ENCODE assay signal across 11 cellular contexts in the genomic region with DNA sequence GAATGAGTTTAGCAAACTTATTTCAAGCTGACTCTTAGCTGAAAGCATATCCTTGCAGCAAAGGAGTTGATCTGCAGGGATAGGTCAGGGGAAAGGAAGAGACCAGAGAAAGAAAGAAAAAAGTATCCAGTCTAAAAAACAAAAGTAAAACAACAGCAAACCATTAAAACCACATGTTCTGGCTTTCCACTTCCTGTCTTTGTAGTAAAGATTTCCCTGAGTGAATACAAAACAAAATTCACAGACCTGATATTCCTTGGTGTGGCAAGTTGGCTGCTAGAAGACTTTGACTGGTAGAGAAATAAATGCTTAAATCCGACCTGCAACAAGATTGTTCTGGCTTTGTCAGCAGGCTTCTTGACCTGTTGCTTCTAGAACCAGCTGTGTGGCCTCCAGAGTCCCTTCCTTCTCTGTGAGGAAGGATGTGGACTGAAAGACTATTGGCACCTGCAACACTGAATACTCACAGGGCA. TPM values are rescaled to one million over a fixed set of nuclear protein-coding genes. Genes with fewer than 3 reads are reported as not detected.
A peak's percentile ranks its signal among the peaks of the same experiment; 100 is the strongest.
DNase-seq lines count a peak whose midpoint lies in the region; ATAC-seq, FAIRE-seq and TF ChIP-seq lines count a peak whose summit lies in the region.
"Had no signal": no experiment of that assay in that cellular context is flagged by ENCODE, and none has a peak within 500 bp of the region (broad histone marks: within the 10 kb centered on the region; RNA-seq: fewer than 3 reads in every experiment).

No MANE protein-coding gene starts in this region.

- no peak for DNase-seq in activated T-cell treated with anti-CD3 and anti-CD28 coated beads, Interleukin-2, amount 50 U/mL, for 24 hours
- DNase-seq in activated T-cell treated with anti-CD3 and anti-CD28 coated beads, Interleukin-2, amount 50 U/mL, for 48 hours: no peak
- DNase-seq in OCI-M1 (lab: John Stamatoyannopoulos, UW) (peak; percentile 67), endothelial cell of umbilical vein (ENCODE audit: low read depth, low spot score) (peak; percentile 40), A172 (ENCODE audit: low spot score) (no peak)
- DNase-seq in stimulated activated naive B cell treated with anti-CD40 and anti-IgM and Interleukin-4, amounts not matched to agents 10 μg/mL and 1 μg/mL and 100 μg/mL, for 72 hours: no peak
- DNase-seq: caudate nucleus, foreskin keratinocyte, NCI-H446 treated with DMSO at 0.1 percent for 48 hours had no signal

- peaks cover 5% of the 10 kb centered on the region for H3K4me1 ChIP-seq in endothelial cell of umbilical vein (ENCODE audit: control insufficient read depth, extremely low read depth, insufficient read depth, low read length)
- H3K4me1 ChIP-seq: foreskin keratinocyte had no signal

- H3K9me1 ChIP-seq in endothelial cell of umbilical vein (replicated peaks; ENCODE audit: control insufficient read depth, extremely low read depth, insufficient read depth, low read length): no peaks in the 10 kb centered on the region

- H3K9me3 Mint-ChIP-seq in activated T-cell treated with anti-CD3 and anti-CD28 coated beads, Interleukin-2, amount 50 U/mL, for 24 hours: no peaks in the 10 kb centered on the region
- peaks cover 0 to 4% of the 10 kb centered on the region in 2 donors for H3K9me3 Mint-ChIP-seq in stimulated activated naive B cell treated with anti-CD40 and anti-IgM and Interleukin-4, amounts not matched to agents 10 μg/mL and 1 μg/mL and 100 μg/mL, for 72 hours

- no peak overlapping the region for H3K9ac ChIP-seq in endothelial cell of umbilical vein (replicated peaks; ENCODE audit: extremely low read depth, insufficient read depth, low read length)

- H2AFZ ChIP-seq in endothelial cell of umbilical vein (ENCODE audit: low read depth, low read length): peak overlapping the region; percentile 59

- no peaks in the 10 kb centered on the region for H3K27me3 Mint-ChIP-seq in activated T-cell treated with anti-CD3 and anti-CD28 coated beads, Interleukin-2, amount 50 U/mL, for 24 hours
- H3K27me3 Mint-ChIP-seq in stimulated activated naive B cell treated with anti-CD40 and anti-IgM and Interleukin-4, amounts not matched to agents 10 μg/mL and 1 μg/mL and 100 μg/mL, for 72 hours: no peaks in the 10 kb centered on the region

- H3K9me3 ChIP-seq in endothelial cell of umbilical vein (replicated peaks; ENCODE audit: control insufficient read depth, insufficient read depth, low read length): no peaks in the 10 kb centered on the region

- no peak for ATAC-seq in stimulated activated naive B cell treated with anti-CD40 and anti-IgM and Interleukin-4, amounts not matched to agents 10 μg/mL and 1 μg/mL and 100 μg/mL, for 72 hours (replicated peaks)
- ATAC-seq in HG02588 (IDR thresholded peaks at IDR 0.05; ENCODE audit: unreplicated experiment) (no peak), HG02885 (IDR thresholded peaks at IDR 0.05; ENCODE audit: poor library complexity, unreplicated experiment) (no peak)

- H3K36me3 ChIP-seq in endothelial cell of umbilical vein (ENCODE audit: control insufficient read depth in 2 of 2, extremely low read depth in 1 of 2, insufficient read depth in 2 of 2, low read length in 2 of 2): no peaks in the 10 kb centered on the region

- H3K36me3 Mint-ChIP-seq in activated T-cell treated with anti-CD3 and anti-CD28 coated beads, Interleukin-2, amount 50 U/mL, for 24 hours (ENCODE audit: low read depth): no peaks in the 10 kb centered on the region
- H3K36me3 Mint-ChIP-seq in stimulated activated naive B cell treated with anti-CD40 and anti-IgM and Interleukin-4, amounts not matched to agents 10 μg/mL and 1 μg/mL and 100 μg/mL, for 72 hours: peaks cover 0 to 4% of the 10 kb centered on the region in 2 donors

- dilution Hi-C loops in endothelial cell of umbilical vein (cut with MboI; ENCODE audit: extremely low pct_ligation_motif_present, low sequenced_read_pairs): no loop called here

- TF ChIP-seq CTCF in endothelial cell of umbilical vein (IDR thresholded peaks at IDR 0.05; ENCODE audit: extremely low read depth in 1 of 2, insufficient read depth in 1 of 2, low read depth in 1 of 2, low read length in 2 of 2): no peak

- no peaks in the 10 kb centered on the region for H4K20me1 ChIP-seq in endothelial cell of umbilical vein (replicated peaks; ENCODE audit: control insufficient read depth, extremely low read depth, insufficient read depth, low read length)

- H3K4me2 ChIP-seq in endothelial cell of umbilical vein (ENCODE audit: insufficient read depth, low read length): no peak overlapping the region

- H3K27ac Mint-ChIP-seq in activated T-cell treated with anti-CD3 and anti-CD28 coated beads, Interleukin-2, amount 50 U/mL, for 24 hours: peak overlapping the region; percentile 82
- peak overlapping the region; percentile 95 for H3K27ac Mint-ChIP-seq in stimulated activated naive B cell treated with anti-CD40 and anti-IgM and Interleukin-4, amounts not matched to agents 10 μg/mL and 1 μg/mL and 100 μg/mL, for 72 hours

- TF ChIP-seq POLR2A in endothelial cell of umbilical vein (IDR thresholded peaks at IDR 0.05; ENCODE audit: low read depth, low read length): no peak

- H3K4me3 ChIP-seq in endothelial cell of umbilical vein (replicated peaks in 1 of 3; ENCODE audit: insufficient read depth in 1 of 3, low read depth in 1 of 3, low read length in 3 of 3): no peak overlapping the region

- intact Hi-C loops in endothelial cell of umbilical vein (cut with micrococcal nuclease): no loop called here

- POLR2A ChIA-PET in endothelial cell of umbilical vein (lab: Charles Lee): interaction anchor here (0.6 kb wide), 1 partner anchor 44 kb away, joined by 5 read pairs; no protein-coding TSS in a partner anchor

- no peak overlapping the region for H3K27ac ChIP-seq in endothelial cell of umbilical vein (ENCODE audit: insufficient read depth, low read depth, low read length)
- H3K27ac ChIP-seq: foreskin keratinocyte had no signal

- no peaks in the 10 kb centered on the region for H3K79me2 ChIP-seq in endothelial cell of umbilical vein (ENCODE audit: control insufficient read depth, insufficient read depth, low read length)

- no peaks in the 10 kb centered on the region for H3K27me3 ChIP-seq in endothelial cell of umbilical vein (ENCODE audit: control insufficient read depth in 2 of 2, insufficient read depth in 2 of 2, low read length in 2 of 2)
- H3K27me3 ChIP-seq: foreskin keratinocyte had no signal

- peaks cover 68% of the 10 kb centered on the region for H3K4me1 Mint-ChIP-seq in activated T-cell treated with anti-CD3 and anti-CD28 coated beads, Interleukin-2, amount 50 U/mL, for 24 hours (ENCODE audit: low read depth)
- H3K4me1 Mint-ChIP-seq in stimulated activated naive B cell treated with anti-CD40 and anti-IgM and Interleukin-4, amounts not matched to agents 10 μg/mL and 1 μg/mL and 100 μg/mL, for 72 hours: peaks cover 46 to 68% of the 10 kb centered on the region in 2 donors

- BruUV-seq in endothelial cell of umbilical vein (replicated peaks; lab: Mats Ljungman, UMichigan): no TSS peak

- peak overlapping the region; percentile 54 for H3K4me3 Mint-ChIP-seq in activated T-cell treated with anti-CD3 and anti-CD28 coated beads, Interleukin-2, amount 50 U/mL, for 24 hours
- H3K4me3 Mint-ChIP-seq in stimulated activated naive B cell treated with anti-CD40 and anti-IgM and Interleukin-4, amounts not matched to agents 10 μg/mL and 1 μg/mL and 100 μg/mL, for 72 hours: peak overlapping the region; percentile 67 to 70

- CTCF ChIA-PET in endothelial cell of umbilical vein (lab: Charles Lee): no interaction called here

- FAIRE-seq in endothelial cell of umbilical vein (lab: Jason Lieb, UNC): peak; percentile 81

TF ChIP-seq in endothelial cell of umbilical vein, 7 proteins besides CTCF, POLR2A, EP300 and RAD21:
- no peak for TF ChIP-seq GATA2 (IDR thresholded peaks at IDR 0.05; ENCODE audit: insufficient read depth, insufficient read length, low read depth, low read length)
- no peak for TF ChIP-seq FOS (IDR thresholded peaks at IDR 0.05; ENCODE audit: borderline replicate concordance, insufficient read depth, low read length)

RNA-seq across cellular contexts. Expression of a gene that starts 23.4 kb away (rescaled TPM):
- total RNA-seq in endothelial cell of umbilical vein: 80.6 and 81.6 TPM in 2 replicates
- polyA plus RNA-seq in endothelial cell of umbilical vein: 50.3 and 57.2 TPM in 2 replicates
- polyA plus RNA-seq in endothelial cell of umbilical vein (2011; cell fraction: cytosol; rRNA removed): 71.6 and 88.5 TPM in 2 replicates
- polyA plus RNA-seq in endothelial cell of umbilical vein (2011; cell fraction: nucleus; rRNA removed): 107 and 153 TPM in 2 replicates
- polyA plus RNA-seq in endothelial cell of umbilical vein (2012): 35.7 and 56.3 TPM in 2 replicates
- 99.5 and 110 TPM in 2 replicates for polyA minus RNA-seq in endothelial cell of umbilical vein
- 113 TPM for polyA minus RNA-seq in endothelial cell of umbilical vein (2011; cell fraction: cytosol; rRNA and poly(A)+ RNA removed)
- 37.7 and 72.2 TPM in 2 replicates for polyA minus RNA-seq in endothelial cell of umbilical vein (2011; cell fraction: nucleus; rRNA and poly(A)+ RNA removed)
- 163 and 198 TPM in 2 replicates for total RNA-seq in A172 (2014; rRNA removed; shearing (Covaris generic))

RNA-seq across cellular contexts. Expression of a gene that starts 54.0 kb away (rescaled TPM):
- total RNA-seq in endothelial cell of umbilical vein: 6.0 TPM in 2 replicates
- 4.3 TPM in 2 replicates for polyA plus RNA-seq in endothelial cell of umbilical vein
- 2.6 and 3.1 TPM in 2 replicates for polyA plus RNA-seq in endothelial cell of umbilical vein (2011; cell fraction: cytosol; rRNA removed)
- 1.3 and 1.5 TPM in 2 replicates for polyA plus RNA-seq in endothelial cell of umbilical vein (2011; cell fraction: nucleus; rRNA removed)
- 3.8 and 5.2 TPM in 2 replicates for polyA plus RNA-seq in endothelial cell of umbilical vein (2012)
- polyA minus RNA-seq in endothelial cell of umbilical vein: 9.5 and 11.6 TPM in 2 replicates
- 0.20 TPM for polyA minus RNA-seq in endothelial cell of umbilical vein (2011; cell fraction: cytosol; rRNA and poly(A)+ RNA removed)
- polyA minus RNA-seq in endothelial cell of umbilical vein (2011; cell fraction: nucleus; rRNA and poly(A)+ RNA removed): 1.8 and 1.9 TPM in 2 replicates
- 2.7 and 3.6 TPM in 2 replicates for total RNA-seq in A172 (2014; rRNA removed; shearing (Covaris generic))

Comparison
In these comparisons a context has a peak if more than half of its experiments do, and no peak if none do; other contexts are left out.
1. DNase-seq: peak in OCI-M1 (single experiment) and endothelial cell of umbilical vein (single experiment); none in activated T-cell treated with anti-CD3 and anti-CD28 coated beads, Interleukin-2, amount 50 U/mL, for 24 hours (single experiment), activated T-cell treated with anti-CD3 and anti-CD28 coated beads, Interleukin-2, amount 50 U/mL, for 48 hours (0 of 2), stimulated activated naive B cell treated with anti-CD40 and anti-IgM and Interleukin-4, amounts not matched to agents 10 μg/mL and 1 μg/mL and 100 μg/mL, for 72 hours (single experiment) and A172 (single experiment).